Comparison of ENCODE assay signal across 19 cellular contexts in genomic region chr7:43520201-43520600, GRCh38.
"Had no signal": no experiment of that assay in that cellular context is flagged by ENCODE, and none has a peak within 500 bp of the region (broad histone marks: within the 10 kb centered on the region; RNA-seq: fewer than 3 reads in every experiment).

No MANE protein-coding gene starts in this region.

- DNase-seq: effector CD4-positive, alpha-beta T cell; endodermal cell; erythroblast; foreskin melanocyte; heart right ventricle; hypothalamus; islet precursor cell; mammary epithelial cell; natural killer cell; ovary; small intestine; stimulated activated CD4-positive, alpha-beta T cell treated with anti-CD3 and anti-CD28 coated beads, Interleukin-12 subunit alpha, Interleukin-12 subunit beta, amount 100 ng/mL, for 4 hours; stimulated activated naive CD4-positive, alpha-beta T cell; stomach; transverse colon had no signal

- H3K4me3 ChIP-seq: coronary artery, heart right ventricle, ovary, right atrium auricular region, stomach, thoracic aorta, transverse colon had no signal

- H3K36me3 ChIP-seq: heart right ventricle, ovary, right atrium auricular region, stomach, thoracic aorta, transverse colon had no signal

- H3K9me3 ChIP-seq: heart right ventricle, ovary, right atrium auricular region, stomach, thoracic aorta, transverse colon had no signal

- H3K4me1 ChIP-seq: heart right ventricle, right atrium auricular region, stomach, transverse colon had no signal

- H3K27me3 ChIP-seq: ovary, right atrium auricular region, stomach, transverse colon had no signal

- H3K27ac ChIP-seq: coronary artery, heart right ventricle, ovary, right atrium auricular region, stomach, thoracic aorta, transverse colon had no signal

- ATAC-seq: heart right ventricle, left lobe of liver, natural killer cell had no signal
